ENCODE assay signal across 7 cellular contexts in genomic region chr2:85754313-85755095, GRCh38. TPM values are rescaled to one million over a fixed set of nuclear protein-coding genes. Genes with fewer than 3 reads are reported as not detected.
DNase-seq lines count a peak whose midpoint lies in the region; ATAC-seq, FAIRE-seq and TF ChIP-seq lines count a peak whose summit lies in the region.

No MANE protein-coding gene starts in this region.

- ATAC-seq in left lobe of liver = peak; percentile 28
- ATAC-seq in stimulated activated effector memory CD8-positive, alpha-beta T cell treated with anti-CD3 and anti-CD28 coated beads, Interleukin-12 subunit alpha, Interleukin-12 subunit beta, amount 100 ng/mL, for 72 hours = peak; percentile 23

- CTCF ChIA-PET in mammary epithelial cell (lab: Charles Lee; ENCODE audit: low non-redundant PET) = no interaction called here

- no peaks in the 10 kb centered on the region for H3K4me1 ChIP-seq in HAP-1
- H3K4me1 ChIP-seq in mammary epithelial cell (ENCODE audit: insufficient read depth, low read length) = peaks cover 12% of the 10 kb centered on the region

- BruUV-seq in mammary epithelial cell (replicated peaks; lab: Mats Ljungman, UMichigan) = no TSS peak

- H3K4me1 Mint-ChIP-seq in stimulated activated effector memory CD8-positive, alpha-beta T cell treated with anti-CD3 and anti-CD28 coated beads, Interleukin-12 subunit alpha, Interleukin-12 subunit beta, amount 100 ng/mL, for 72 hours = peaks cover 27% of the 10 kb centered on the region

- no peaks in the 10 kb centered on the region for H3K36me3 ChIP-seq in HAP-1 (replicated peaks)
- H3K36me3 ChIP-seq in mammary epithelial cell (ENCODE audit: insufficient read depth, low read length) = no peaks in the 10 kb centered on the region

- dilution Hi-C loops in mammary epithelial cell (cut with HindIII; ENCODE audit: low sequenced_read_pairs) = no loop called here

- H3K27me3 ChIP-seq in HAP-1 (ENCODE audit: low read depth) (peaks cover 54% of the 10 kb centered on the region), mammary epithelial cell (ENCODE audit: insufficient read depth, low read length) (peaks cover 31% of the 10 kb centered on the region)

- H3K9me3 ChIP-seq in HAP-1 (no peaks in the 10 kb centered on the region), mammary epithelial cell (replicated peaks; ENCODE audit: insufficient read depth, low read length) (no peaks in the 10 kb centered on the region)

- intact Hi-C loops in mammary epithelial cell (cut with micrococcal nuclease) = no loop called here

- no peak for TF ChIP-seq CTCF in mammary epithelial cell (conservative IDR thresholded peaks at IDR 0.05 in 1 of 2, IDR thresholded peaks at IDR 0.05 in 1 of 2; ENCODE audit: extremely low read depth in 1 of 2, insufficient read depth in 1 of 2, low read depth in 1 of 2, low read length in 2 of 2)

- H2AFZ ChIP-seq in mammary epithelial cell (ENCODE audit: low read depth, low read length) = no peak overlapping the region

- H3K9ac ChIP-seq in mammary epithelial cell (ENCODE audit: insufficient read depth, low read length) = no peak overlapping the region

- 1% methylated on average over 20 of the region's 93 CpGs for WGBS in mammary epithelial cell (ENCODE audit: low coverage, missing lambda C conversion rate)

- no peak overlapping the region for H3K27ac Mint-ChIP-seq in stimulated activated effector memory CD8-positive, alpha-beta T cell treated with anti-CD3 and anti-CD28 coated beads, Interleukin-12 subunit alpha, Interleukin-12 subunit beta, amount 100 ng/mL, for 72 hours

- TF ChIP-seq POLR2A in GM12891 (IDR thresholded peaks at IDR 0.05; ENCODE audit: low read depth, low read length) = no peak

- no peak for FAIRE-seq in GM12891 (lab: Jason Lieb, UNC)

- DNase-seq in HAP-1 (ENCODE audit: low spot score in 2 of 2) (peak in 1 of 2 experiments; percentile 47), RPMI8226 (peak; percentile 57), mammary epithelial cell (peak; percentile 25), left lobe of liver (ENCODE audit: low spot score) (peak; percentile 57), GM12891 (ENCODE audit: insufficient read length, low spot score) (no peak), mesenteric fat pad (ENCODE audit: low spot score) (no peak)
- peak in 1 of 2 donors; percentile 56 for DNase-seq in stimulated activated effector memory CD8-positive, alpha-beta T cell treated with anti-CD3 and anti-CD28 coated beads, Interleukin-12 subunit alpha, Interleukin-12 subunit beta, amount 100 ng/mL, for 72 hours (ENCODE audit: low spot score in 2 of 2)

- no peaks in the 10 kb centered on the region for H3K79me2 ChIP-seq in mammary epithelial cell (ENCODE audit: insufficient read depth, low read length)

- peak overlapping the region; percentile 23 for H3K4me3 ChIP-seq in HAP-1
- H3K4me3 ChIP-seq in mammary epithelial cell (replicated peaks in 1 of 3; ENCODE audit: insufficient read depth in 1 of 3, low read depth in 2 of 3, low read length in 3 of 3) = no peak overlapping the region

- H3K4me2 ChIP-seq in mammary epithelial cell (ENCODE audit: insufficient read depth, low read depth, low read length) = peak overlapping the region; percentile 49

- no peaks in the 10 kb centered on the region for H3K36me3 Mint-ChIP-seq in stimulated activated effector memory CD8-positive, alpha-beta T cell treated with anti-CD3 and anti-CD28 coated beads, Interleukin-12 subunit alpha, Interleukin-12 subunit beta, amount 100 ng/mL, for 72 hours

- in situ Hi-C loops in HAP-1 (cut with MboI; ENCODE audit: low sequenced_read_pairs) (no loop called here), mammary epithelial cell (cut with MboI; ENCODE audit: low sequenced_read_pairs in 2 of 2) (no loop called here)

- no peaks in the 10 kb centered on the region for H3K9me3 Mint-ChIP-seq in stimulated activated effector memory CD8-positive, alpha-beta T cell treated with anti-CD3 and anti-CD28 coated beads, Interleukin-12 subunit alpha, Interleukin-12 subunit beta, amount 100 ng/mL, for 72 hours

- H4K20me1 ChIP-seq in mammary epithelial cell (ENCODE audit: insufficient read depth, low read length) = no peaks in the 10 kb centered on the region

- no peak overlapping the region for H3K27ac ChIP-seq in mammary epithelial cell (ENCODE audit: insufficient read depth, low read depth, low read length)

- H3K4me3 Mint-ChIP-seq in stimulated activated effector memory CD8-positive, alpha-beta T cell treated with anti-CD3 and anti-CD28 coated beads, Interleukin-12 subunit alpha, Interleukin-12 subunit beta, amount 100 ng/mL, for 72 hours = peak overlapping the region; percentile 81

TF ChIP-seq in GM12891, 5 proteins besides CTCF, POLR2A, EP300 and RAD21:
- no peak for TF ChIP-seq TAF1 (IDR thresholded peaks at IDR 0.05; ENCODE audit: low read depth, low read length)
- TF ChIP-seq PAX5 (IDR thresholded peaks at IDR 0.05; ENCODE audit: insufficient read depth, low read length, severe bottlenecking) = no peak
- TF ChIP-seq POLR2AphosphoS5 (IDR thresholded peaks at IDR 0.05; ENCODE audit: low read depth, low read length) = no peak
- TF ChIP-seq SPI1 (IDR thresholded peaks at IDR 0.05; ENCODE audit: low read depth, low read length) = no peak
- no peak for TF ChIP-seq POU2F2 (IDR thresholded peaks at IDR 0.05; ENCODE audit: low read depth, low read length)

RNA-seq across cellular contexts. Expression of gene ATOH8, which starts 0.7 kb away (rescaled TPM):
- total RNA-seq in mammary epithelial cell (not detected), left lobe of liver (28.0 TPM), mesenteric fat pad (69.4 TPM)
- polyA plus RNA-seq in mammary epithelial cell = not detected
- not detected for polyA minus RNA-seq in mammary epithelial cell
- polyA plus RNA-seq in GM12891 (2012; ENCODE audit: low read depth, missing spikeins) = 0.05 TPM

Comparison
In these comparisons a context has a peak if more than half of its experiments do, and no peak if none do; other contexts are left out.
1. DNase-seq: peak in RPMI8226 (single experiment), mammary epithelial cell (single experiment) and left lobe of liver (single experiment); none in GM12891 (single experiment) and mesenteric fat pad (single experiment).
2. RNA of gene ATOH8, which starts 0.7 kb away (total RNA-seq): 69.4 TPM in mesenteric fat pad (single experiment) and 28.0 TPM in left lobe of liver (single experiment); not detected in mammary epithelial cell; every median in the first group is over 10 times any median in the second.